Comparison of ENCODE assay signal across 7 cellular contexts in genomic region chr3:71129611-71130515, GRCh38.
DNase-seq lines count a peak whose midpoint lies in the region; ATAC-seq, FAIRE-seq and TF ChIP-seq lines count a peak whose summit lies in the region.

No MANE protein-coding gene starts in this region.

- peak overlapping the region; percentile 43 for H3K4me3 ChIP-seq in K562
- H3K4me3 ChIP-seq in keratinocyte (ENCODE audit: control insufficient read depth in 2 of 3, extremely low read depth in 1 of 3, insufficient read depth in 2 of 3, low read depth in 1 of 3, low read length in 3 of 3), result peak overlapping the region; percentile 23 to 66 (median 34)

- no peaks in the 10 kb centered on the region for H3K9me3 ChIP-seq in K562 (replicated peaks; ENCODE audit: control insufficient read depth, insufficient read depth, low read depth, low read length)
- no peaks in the 10 kb centered on the region for H3K9me3 ChIP-seq in keratinocyte (ENCODE audit: control insufficient read depth, low read depth, low read length)

- H3K4me1 ChIP-seq in K562 (replicated peaks in 1 of 2; ENCODE audit: control insufficient read depth in 2 of 2, insufficient read depth in 2 of 2, low read length in 2 of 2), result peaks cover 0 to 27% of the 10 kb centered on the region in 2 experiments; a peak in 4 of 5 replicates
- H3K4me1 ChIP-seq in keratinocyte (ENCODE audit: control insufficient read depth, extremely low read depth, insufficient read depth, low read length), result peaks cover 13% of the 10 kb centered on the region

- H4K20me1 ChIP-seq in K562 (replicated peaks; ENCODE audit: control insufficient read depth, insufficient read depth, low read length) (no peaks in the 10 kb centered on the region), keratinocyte (ENCODE audit: control insufficient read depth, extremely low read depth, insufficient read depth, low read length) (no peaks in the 10 kb centered on the region)

- intact Hi-C loops in K562 (cut with micrococcal nuclease), result loop anchor here (5.0 to 10.0 kb wide), 2 partner anchors 77 to 385 kb away; no protein-coding TSS in a partner anchor

- peaks cover 50 to 81% of the 10 kb centered on the region in 2 donors for H3K4me1 Mint-ChIP-seq in stimulated activated naive B cell treated with anti-CD40 and anti-IgM and Interleukin-4, amounts not matched to agents 10 μg/mL and 1 μg/mL and 100 μg/mL, for 72 hours

- no peaks in the 10 kb centered on the region for H3K36me3 ChIP-seq in K562 (ENCODE audit: control insufficient read depth, insufficient read depth, low read length)
- no peaks in the 10 kb centered on the region for H3K36me3 ChIP-seq in keratinocyte (ENCODE audit: control insufficient read depth in 2 of 2, extremely low read depth in 1 of 2, insufficient read depth in 2 of 2, low read length in 2 of 2)

- peak; percentile 48 for TF ChIP-seq POLR2A in K562 (conservative IDR thresholded peaks at IDR 0.05)

- H3K36me3 Mint-ChIP-seq in stimulated activated naive B cell treated with anti-CD40 and anti-IgM and Interleukin-4, amounts not matched to agents 10 μg/mL and 1 μg/mL and 100 μg/mL, for 72 hours, result peaks cover 17 to 36% of the 10 kb centered on the region in 2 donors

- peak overlapping the region; percentile 80 for H3K4me2 ChIP-seq in K562 (ENCODE audit: insufficient read depth, low read length)
- peak overlapping the region; percentile 97 for H3K4me2 ChIP-seq in keratinocyte (ENCODE audit: control insufficient read depth, extremely low read depth, insufficient read depth, low read depth, low read length)

- 1% methylated on average over 14 of the region's 14 CpGs for WGBS in K562 (ENCODE audit: insufficient coverage, low coverage, missing lambda C conversion rate)

- no peaks in the 10 kb centered on the region for H3K9me1 ChIP-seq in K562 (ENCODE audit: control insufficient read depth, insufficient read depth, low read length)
- no peaks in the 10 kb centered on the region for H3K9me1 ChIP-seq in keratinocyte (ENCODE audit: control insufficient read depth, extremely low read depth, insufficient read depth, low read length)

- peak overlapping the region; percentile 28 to 74 for H3K9ac ChIP-seq in K562 (ENCODE audit: insufficient read depth in 1 of 2, low read depth in 2 of 2, low read length in 2 of 2)
- peak overlapping the region; percentile 45 for H3K9ac ChIP-seq in keratinocyte (ENCODE audit: control insufficient read depth, extremely low read depth, insufficient read depth, low read length)

- TF ChIP-seq CTCF in K562 (IDR thresholded peaks at IDR 0.05 in 2 of 3, conservative IDR thresholded peaks at IDR 0.05 in 1 of 3; ENCODE audit: insufficient read depth in 2 of 3, low read depth in 1 of 3, low read length in 3 of 3) (no peak), keratinocyte (optimal IDR thresholded peaks at IDR 0.05 in 1 of 3, IDR thresholded peaks at IDR 0.05 in 1 of 3, conservative IDR thresholded peaks at IDR 0.05 in 1 of 3; ENCODE audit: extremely low read depth in 1 of 3, insufficient read depth in 2 of 3, low read length in 3 of 3) (no peak)

- FAIRE-seq in K562 (lab: Jason Lieb, UNC) (peak; percentile 35), keratinocyte (lab: Jason Lieb, UNC) (peak; percentile 43)

- H3K27ac ChIP-seq in K562 (ENCODE audit: extremely low read depth, low read depth, low read length) (peak overlapping the region; percentile 83), keratinocyte (ENCODE audit: control insufficient read depth, insufficient read depth, low read length) (peak overlapping the region; percentile 9)

- no peaks in the 10 kb centered on the region for H3K9me3 Mint-ChIP-seq in stimulated activated naive B cell treated with anti-CD40 and anti-IgM and Interleukin-4, amounts not matched to agents 10 μg/mL and 1 μg/mL and 100 μg/mL, for 72 hours

- H3K79me2 ChIP-seq in K562 (ENCODE audit: control insufficient read depth, insufficient read depth, low read length) (peaks cover 51% of the 10 kb centered on the region), keratinocyte (ENCODE audit: control insufficient read depth, insufficient read depth, low read length) (no peaks in the 10 kb centered on the region)

- BruUV-seq in K562 (replicated peaks; lab: Mats Ljungman, UMichigan), result TSS peak; percentile 72

- no peaks in the 10 kb centered on the region for H3K27me3 ChIP-seq in K562 (ENCODE audit: control insufficient read depth in 2 of 2, insufficient read depth in 2 of 2, low read length in 2 of 2)
- H3K27me3 ChIP-seq in keratinocyte (ENCODE audit: control insufficient read depth, extremely low read depth, insufficient read depth, low read length), result no peaks in the 10 kb centered on the region

- H3K27me3 Mint-ChIP-seq in stimulated activated naive B cell treated with anti-CD40 and anti-IgM and Interleukin-4, amounts not matched to agents 10 μg/mL and 1 μg/mL and 100 μg/mL, for 72 hours, result no peaks in the 10 kb centered on the region

- H3K27ac Mint-ChIP-seq in stimulated activated naive B cell treated with anti-CD40 and anti-IgM and Interleukin-4, amounts not matched to agents 10 μg/mL and 1 μg/mL and 100 μg/mL, for 72 hours, result peak overlapping the region; percentile 99

- CTCF ChIA-PET in K562 (lab: Yijun Ruan, JAX; ENCODE audit: low intra/inter-chr PET ratio), result no interaction called here

- no peak for TF ChIP-seq RAD21 in K562 (CRISPR knock-in tag; conservative IDR thresholded peaks at IDR 0.05 in 1 of 2, IDR thresholded peaks at IDR 0.05 in 1 of 2)

- DNase-seq in NCI-H526 treated with DMSO at 0.1 percent for 48 hours (lab: John Stamatoyannopoulos, UW), result peak; percentile 62
- DNase-seq in K562 (ENCODE audit: extremely low read depth in 1 of 4, low spot score in 3 of 4), result peak in 1 of 4 experiments; percentile 48
- no peak for DNase-seq in keratinocyte (ENCODE audit: low read depth, low spot score)
- DNase-seq in stimulated activated naive B cell treated with anti-CD40 and anti-IgM and Interleukin-4, amounts not matched to agents 10 μg/mL and 1 μg/mL and 100 μg/mL, for 72 hours, result no peak
- no peak for DNase-seq in effector CD8-positive, alpha-beta T cell (lab: John Stamatoyannopoulos, UW)

- peak; percentile 7 for ATAC-seq in GM19351 (IDR thresholded peaks at IDR 0.05; ENCODE audit: unreplicated experiment)
- peak; percentile 30 for ATAC-seq in K562
- ATAC-seq in stimulated activated naive B cell treated with anti-CD40 and anti-IgM and Interleukin-4, amounts not matched to agents 10 μg/mL and 1 μg/mL and 100 μg/mL, for 72 hours (replicated peaks), result peak; percentile 15 to 21
- ATAC-seq in HG02973 (IDR thresholded peaks at IDR 0.05; ENCODE audit: unreplicated experiment), result no peak

- dilution Hi-C loops in keratinocyte (cut with MboI; ENCODE audit: extremely low pct_ligation_motif_present, low sequenced_read_pairs), result no loop called here

- POLR2A ChIA-PET in K562 (lab: Yijun Ruan, JAX), result interaction anchor here (1.9 kb wide), 1 partner anchor 11 kb away, joined by 5 read pairs; no protein-coding TSS in a partner anchor

- in situ Hi-C loops in K562 (cut with MboI), result no loop called here

- peak overlapping the region; percentile 86 to 97 for H3K4me3 Mint-ChIP-seq in stimulated activated naive B cell treated with anti-CD40 and anti-IgM and Interleukin-4, amounts not matched to agents 10 μg/mL and 1 μg/mL and 100 μg/mL, for 72 hours

- peak overlapping the region; percentile 72 for H2AFZ ChIP-seq in K562 (ENCODE audit: low read depth, low read length)
- peak overlapping the region; percentile 71 for H2AFZ ChIP-seq in keratinocyte (ENCODE audit: control insufficient read depth, low read length)

- no peak for TF ChIP-seq EP300 in K562 (IDR thresholded peaks at IDR 0.05; ENCODE audit: low read length)

TF ChIP-seq in K562, 482 proteins besides CTCF, POLR2A, EP300 and RAD21 (continues in another document):
- TF ChIP-seq PRPF4 (IDR thresholded peaks at IDR 0.05; ENCODE audit: insufficient read depth, low read depth, low read length, poor library complexity, severe bottlenecking), result no peak
- 0 out of 2 replicates have a peak, but pooled peaks have one; percentile 21 for TF ChIP-seq ATF3 (IDR thresholded peaks at IDR 0.05)
- TF ChIP-seq ATF3 (CRISPR knock-in tag; conservative IDR thresholded peaks at IDR 0.05), result no peak
- TF ChIP-seq MYBL2 (IDR thresholded peaks at IDR 0.05; ENCODE audit: low read depth), result peak; percentile 65
- TF ChIP-seq MYBL2 (CRISPR knock-in tag; IDR thresholded peaks at IDR 0.05; ENCODE audit: borderline replicate concordance), result no peak
- TF ChIP-seq ZNF146 (CRISPR knock-in tag; IDR thresholded peaks at IDR 0.05; ENCODE audit: unreplicated experiment), result peak; percentile 6
- peak; percentile 11; the same call in 1 of the 2 replicates for TF ChIP-seq MAFG (tag; conservative IDR thresholded peaks at IDR 0.05)
- TF ChIP-seq PHF8 (IDR thresholded peaks at IDR 0.05; ENCODE audit: borderline replicate concordance, low read length), result peak; percentile 15; the same call in 1 of the 2 replicates
- peak; percentile 61 for TF ChIP-seq ZNF316 (IDR thresholded peaks at IDR 0.05)
- no peak for TF ChIP-seq TCF7 (IDR thresholded peaks at IDR 0.05; ENCODE audit: borderline replicate concordance)
- no peak for TF ChIP-seq ZNF785 (CRISPR knock-in tag; IDR thresholded peaks at IDR 0.05)
- TF ChIP-seq SLC30A9 (CRISPR knock-in tag; IDR thresholded peaks at IDR 0.05), result no peak
- no peak for TF ChIP-seq KLF6 (CRISPR knock-in tag; IDR thresholded peaks at IDR 0.05; ENCODE audit: borderline replicate concordance)
- TF ChIP-seq C11orf30 (IDR thresholded peaks at IDR 0.05; ENCODE audit: low read depth), result peak; percentile 40; the same call in 1 of the 2 replicates
- peak; percentile 33; the same call in 1 of the 2 replicates for TF ChIP-seq EP400 (IDR thresholded peaks at IDR 0.05)
- 0 out of 2 replicates have a peak, but pooled peaks have one; percentile 44 for TF ChIP-seq GTF2E2 (tag; IDR thresholded peaks at IDR 0.05)
- peak; percentile 88 for TF ChIP-seq CREM (IDR thresholded peaks at IDR 0.05; ENCODE audit: low read depth)
- peak; percentile 14 for TF ChIP-seq RBBP5 (IDR thresholded peaks at IDR 0.05; ENCODE audit: borderline replicate concordance, insufficient read depth, low read length, poor library complexity, severe bottlenecking)
- peak; percentile 39 for TF ChIP-seq TAF1 (IDR thresholded peaks at IDR 0.05; ENCODE audit: control insufficient read depth, extremely low read depth, insufficient read depth, low read length, severe bottlenecking)
- TF ChIP-seq ATF1 (CRISPR knock-in tag; IDR thresholded peaks at IDR 0.05), result no peak
- TF ChIP-seq ATF1 (tag; IDR thresholded peaks at IDR 0.05), result peak; percentile 84
